ENCODE assay signal across 8 cellular contexts in the genomic region with DNA sequence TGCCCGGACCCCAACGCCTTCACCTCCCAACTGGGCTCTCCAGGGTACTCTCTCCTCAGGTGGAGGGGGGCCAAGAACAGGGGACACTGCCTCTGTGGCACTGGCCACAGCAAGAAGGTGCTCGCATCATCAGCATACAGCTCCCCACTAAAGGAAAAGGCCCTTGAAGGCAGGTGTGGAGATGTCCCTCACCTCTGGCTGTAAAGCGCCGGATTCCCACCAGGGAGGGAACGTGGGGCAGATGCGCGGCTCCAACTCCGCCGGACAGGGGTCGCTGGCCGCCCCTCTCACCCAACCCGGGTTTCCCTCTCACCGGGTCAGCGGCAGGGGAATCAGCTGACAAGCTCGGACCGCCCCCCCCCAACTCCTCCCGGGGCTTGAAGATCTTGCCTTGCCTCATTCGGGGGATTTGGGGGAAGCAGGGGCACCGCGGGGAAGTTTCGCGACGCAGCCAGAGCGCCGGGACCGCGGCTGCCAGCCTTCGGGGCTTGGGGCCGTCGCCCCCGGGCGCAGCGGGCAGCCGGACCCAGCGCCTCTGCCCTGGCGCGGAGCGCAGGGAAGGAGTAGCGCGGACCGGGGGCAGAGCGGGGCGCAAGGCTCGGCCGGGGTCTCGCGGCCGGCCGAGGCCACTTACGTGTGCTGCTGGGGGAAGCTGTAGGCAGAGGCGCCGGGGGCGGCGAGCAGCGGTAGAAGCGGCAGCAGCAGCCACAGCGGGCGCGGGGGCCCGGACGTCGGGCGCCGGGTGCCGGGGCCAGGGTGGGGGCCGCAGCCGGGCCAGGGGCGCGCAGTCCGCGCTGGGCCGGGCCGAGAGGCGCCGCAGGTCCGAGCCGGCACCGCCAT. TPM values are rescaled to one million over a fixed set of nuclear protein-coding genes. Genes with fewer than 3 reads are reported as not detected.
DNase-seq lines count a peak whose midpoint lies in the region; ATAC-seq and TF ChIP-seq lines count a peak whose summit lies in the region.

No MANE protein-coding gene starts in this region.

- H3K56ac ChIP-seq in IMR-90 (ENCODE audit: extremely low read depth, insufficient read depth, low read length) = no peak overlapping the region

- DNase-seq in IMR-90 = no peak
- DNase-seq in dorsolateral prefrontal cortex = peak in 1 of 10 donors; percentile 9
- no peak for DNase-seq in natural killer cell treated with Interleukin-12 subunit alpha and Interleukin-12 subunit beta and Interleukin-15 and Interleukin-18, amount 100 ng/mL, for 72 hours (ENCODE audit: low spot score)
- DNase-seq in PC-9 = no peak
- no peak for DNase-seq in glomerular visceral epithelial cell (ENCODE audit: extremely low spot score)
- DNase-seq in AG08395 (ENCODE audit: low spot score) = no peak

- no peak overlapping the region for H2AK5ac ChIP-seq in IMR-90 (ENCODE audit: low read depth, low read length)

- no peak overlapping the region for H3K4ac ChIP-seq in IMR-90 (ENCODE audit: low read depth, low read length)

- POLR2A ChIA-PET in IMR-90 (lab: Charles Lee; ENCODE audit: unreplicated experiment) = no interaction called here
- POLR2A ChIA-PET in PC-9 (lab: Charles Lee; ENCODE audit: unreplicated experiment) = no interaction called here

- no peak overlapping the region for H2BK5ac ChIP-seq in IMR-90 (ENCODE audit: low read depth, low read length, poor library complexity, severe bottlenecking)

- CTCF ChIA-PET in IMR-90 (lab: Yijun Ruan, JAX) (no interaction called here), PC-9 (lab: Charles Lee) (no interaction called here)

- H3K9me3 ChIP-seq in BLaER1 (no peaks in the 10 kb centered on the region), IMR-90 (ENCODE audit: control insufficient read depth, insufficient read depth, low read length) (no peaks in the 10 kb centered on the region), PC-9 (ENCODE audit: insufficient read depth, low read depth) (no peaks in the 10 kb centered on the region)

- peaks cover 64% of the 10 kb centered on the region for H3K27me3 ChIP-seq in BLaER1
- H3K27me3 ChIP-seq in IMR-90 (ENCODE audit: control insufficient read depth, insufficient read depth, low read length) = peaks cover 75% of the 10 kb centered on the region
- H3K27me3 ChIP-seq in dorsolateral prefrontal cortex = peaks cover 0 to 6% (median 0%) of the 10 kb centered on the region in 45 donors
- peaks cover 85% of the 10 kb centered on the region for H3K27me3 ChIP-seq in PC-9 (ENCODE audit: insufficient read depth, low read depth)

- no peaks in the 10 kb centered on the region; the same call in 1 of the 2 replicates for H3K9me1 ChIP-seq in IMR-90 (ENCODE audit: insufficient read depth, low read length)

- no peaks in the 10 kb centered on the region for H3K36me3 Mint-ChIP-seq in natural killer cell treated with Interleukin-12 subunit alpha and Interleukin-12 subunit beta and Interleukin-15 and Interleukin-18, amount 100 ng/mL, for 72 hours

- H2BK15ac ChIP-seq in IMR-90 (ENCODE audit: low read depth, low read length) = no peak overlapping the region

- no peaks in the 10 kb centered on the region for H3K79me2 ChIP-seq in PC-9 (ENCODE audit: low read depth)

- H3K27me3 Mint-ChIP-seq in natural killer cell treated with Interleukin-12 subunit alpha and Interleukin-12 subunit beta and Interleukin-15 and Interleukin-18, amount 100 ng/mL, for 72 hours = peaks cover 0 to 4% of the 10 kb centered on the region in 2 donors

- no peak overlapping the region for H4K91ac ChIP-seq in IMR-90 (ENCODE audit: insufficient read depth, low read depth, low read length)

- no peak overlapping the region for H4K8ac ChIP-seq in IMR-90 (ENCODE audit: low read depth in 2 of 2, low read length in 2 of 2)

- H3K9me3 Mint-ChIP-seq in natural killer cell treated with Interleukin-12 subunit alpha and Interleukin-12 subunit beta and Interleukin-15 and Interleukin-18, amount 100 ng/mL, for 72 hours = no peaks in the 10 kb centered on the region

- TF ChIP-seq POLR2A in IMR-90 (IDR thresholded peaks at IDR 0.05; ENCODE audit: low read depth, low read length) = no peak

- H3K4me3 ChIP-seq in BLaER1 (peak overlapping the region; percentile 74), IMR-90 (ENCODE audit: insufficient read depth, low read depth, low read length) (no peak overlapping the region), dorsolateral prefrontal cortex (peak overlapping the region; percentile 36 to 84 (median 64)), PC-9 (no peak overlapping the region)

- H3K14ac ChIP-seq in IMR-90 (replicated peaks; ENCODE audit: low read depth, low read length) = no peak overlapping the region

- H4K20me1 ChIP-seq in BLaER1 = peaks cover 21% of the 10 kb centered on the region
- H4K20me1 ChIP-seq in IMR-90 (ENCODE audit: insufficient read depth, low read length) = no peaks in the 10 kb centered on the region
- no peaks in the 10 kb centered on the region for H4K20me1 ChIP-seq in PC-9 (ENCODE audit: insufficient read depth)

- no peak overlapping the region for H4K5ac ChIP-seq in IMR-90 (ENCODE audit: low read depth, low read length)

- H3K18ac ChIP-seq in IMR-90 (ENCODE audit: low read depth, low read length) = no peak overlapping the region

- H2BK120ac ChIP-seq in IMR-90 (ENCODE audit: low read depth, low read length) = no peak overlapping the region

- H3K27ac ChIP-seq in BLaER1 (0 out of 2 replicates have a peak overlapping the region, but pooled peaks have one; percentile 20), IMR-90 (ENCODE audit: insufficient read depth, low read length) (no peak overlapping the region), dorsolateral prefrontal cortex (peak overlapping the region in 6 of 59 donors; percentile 9 to 67 (median 34)), PC-9 (no peak overlapping the region)

- TF ChIP-seq RAD21 in IMR-90 (IDR thresholded peaks at IDR 0.05; ENCODE audit: low read length) = no peak

- H2AFZ ChIP-seq in IMR-90 (replicated peaks; ENCODE audit: low read length, poor library complexity) = no peak overlapping the region
- H2AFZ ChIP-seq in PC-9 = no peak overlapping the region

- peak; percentile 24; the same call in 1 of the 2 replicates for ATAC-seq in IMR-90 (ENCODE audit: low read depth)
- peak; percentile 50 to 56 for ATAC-seq in natural killer cell treated with Interleukin-12 subunit alpha and Interleukin-12 subunit beta and Interleukin-15 and Interleukin-18, amount 100 ng/mL, for 72 hours
- no peak for ATAC-seq in GM19351 (IDR thresholded peaks at IDR 0.05; ENCODE audit: unreplicated experiment)

- intact Hi-C loops in IMR-90 (cut with micrococcal nuclease) = no loop called here
- intact Hi-C loops in dorsolateral prefrontal cortex (cut with DNase I) = no loop called here
- intact Hi-C loops in PC-9 (cut with micrococcal nuclease; ENCODE audit: unreplicated experiment) = loop anchor here (1.0 kb wide), 1 partner anchor 27 kb away; no protein-coding TSS in a partner anchor

- H3F3A ChIP-seq in PC-9 (ENCODE audit: insufficient read depth, low read depth) = no peaks in the 10 kb centered on the region

- dilution Hi-C loops in IMR-90 (cut with HindIII; ENCODE audit: low sequenced_read_pairs, unreplicated experiment) = no loop called here

- no peaks in the 10 kb centered on the region for H3K79me1 ChIP-seq in IMR-90 (ENCODE audit: low read depth in 1 of 2, low read length in 2 of 2)

- H3K4me1 Mint-ChIP-seq in natural killer cell treated with Interleukin-12 subunit alpha and Interleukin-12 subunit beta and Interleukin-15 and Interleukin-18, amount 100 ng/mL, for 72 hours (ENCODE audit: low read depth in 2 of 2) = peaks cover 14 to 15% of the 10 kb centered on the region in 2 donors

- in situ Hi-C loops in IMR-90 (cut with MboI; ENCODE audit: low sequenced_read_pairs) = no loop called here

- BruUV-seq in IMR-90 (replicated peaks; lab: Mats Ljungman, UMichigan) (no TSS peak), PC-9 (replicated peaks; lab: Mats Ljungman, UMichigan) (no TSS peak)

- H3K4me1 ChIP-seq in BLaER1 (peaks cover 31% of the 10 kb centered on the region), IMR-90 (ENCODE audit: control insufficient read depth, insufficient read depth, low read length) (no peaks in the 10 kb centered on the region), PC-9 (replicated peaks; ENCODE audit: insufficient read depth) (no peaks in the 10 kb centered on the region)

- H3K9ac ChIP-seq in BLaER1 (peak overlapping the region; percentile 62), IMR-90 (ENCODE audit: low read depth, low read length) (no peak overlapping the region)

- peak overlapping the region; percentile 60 for H3K4me3 Mint-ChIP-seq in natural killer cell treated with Interleukin-12 subunit alpha and Interleukin-12 subunit beta and Interleukin-15 and Interleukin-18, amount 100 ng/mL, for 72 hours

- 0% methylated on average over 14 of the region's 79 CpGs; no CpG with 5 or more reads in 1 of the 2 experiments for WGBS in IMR-90 (ENCODE audit: extremely low coverage in 2 of 2, insufficient read length in 1 of 2), 2 experiments

- no peaks in the 10 kb centered on the region for H3K9me2 ChIP-seq in PC-9 (ENCODE audit: insufficient read depth)

- no peak overlapping the region for H3K23ac ChIP-seq in IMR-90 (ENCODE audit: low read depth, low read length)

- no peaks in the 10 kb centered on the region for H3K36me3 ChIP-seq in BLaER1
- no peaks in the 10 kb centered on the region for H3K36me3 ChIP-seq in IMR-90 (ENCODE audit: control insufficient read depth, insufficient read depth, low read length)
- no peaks in the 10 kb centered on the region for H3K36me3 ChIP-seq in PC-9 (ENCODE audit: low read depth)

- peak overlapping the region; percentile 98 for H3K4me2 ChIP-seq in BLaER1
- no peak overlapping the region for H3K4me2 ChIP-seq in IMR-90 (ENCODE audit: low read depth, low read length)
- no peak overlapping the region for H3K4me2 ChIP-seq in PC-9

- no peak overlapping the region for H2AK9ac ChIP-seq in IMR-90 (replicated peaks; ENCODE audit: low read depth, low read length, poor library complexity)

- H2BK20ac ChIP-seq in IMR-90 (ENCODE audit: low read depth, low read length) = no peak overlapping the region

- TF ChIP-seq CTCF in IMR-90 (conservative IDR thresholded peaks at IDR 0.05; ENCODE audit: low read depth, low read length) (no peak), dorsolateral prefrontal cortex (IDR thresholded peaks at IDR 0.05 in 54 of 56, conservative IDR thresholded peaks at IDR 0.05 in 2 of 56; ENCODE audit: low read depth in 1 of 56, partially characterized antibody in 56 of 56) (no peak), PC-9 (conservative IDR thresholded peaks at IDR 0.05) (no peak)

- H3K27ac Mint-ChIP-seq in natural killer cell treated with Interleukin-12 subunit alpha and Interleukin-12 subunit beta and Interleukin-15 and Interleukin-18, amount 100 ng/mL, for 72 hours = no peak overlapping the region

TF ChIP-seq in IMR-90, 13 proteins besides CTCF, POLR2A, EP300 and RAD21 (continues in another document):
- no peak for TF ChIP-seq BHLHE40 (IDR thresholded peaks at IDR 0.05; ENCODE audit: low read depth, low read length)

RNA-seq across cellular contexts. Expression of a gene that starts 0.6 kb away (rescaled TPM):
- not detected in 2 replicates for total RNA-seq in IMR-90 (2012; rRNA removed)
- polyA plus RNA-seq in IMR-90 (2012; rRNA removed) = 0.11 and 0.15 TPM in 2 replicates
- polyA plus RNA-seq in IMR-90 (2012; cell fraction: cytosol; rRNA removed) = 0.06 and 0.10 TPM in 2 replicates
- 0.26 and 0.29 TPM in 2 replicates for polyA plus RNA-seq in IMR-90 (2012; cell fraction: nucleus; rRNA removed; ENCODE audit: low replicate concordance)
- total RNA-seq in dorsolateral prefrontal cortex = 10 to 100 TPM in 119 of 120 experiments, 1 to 10 TPM in 1; 6.2 to 28.5 (median 17.0) TPM
- total RNA-seq in natural killer cell treated with Interleukin-12 subunit alpha and Interleukin-12 subunit beta and Interleukin-15 and Interleukin-18, amount 100 ng/mL, for 72 hours = 1 to 10 TPM; 1.6 to 1.7 TPM
- total RNA-seq in PC-9 (2021) = not detected in 2 replicates

Comparison
In these comparisons a context has a peak if more than half of its experiments do, and no peak if none do; other contexts are left out.
1. H3K4me3 ChIP-seq: peak in BLaER1 (single experiment) and dorsolateral prefrontal cortex (59 of 59); none in IMR-90 (single experiment) and PC-9 (single experiment).